ENCODE assay signal across 20 cellular contexts in the genomic region with DNA sequence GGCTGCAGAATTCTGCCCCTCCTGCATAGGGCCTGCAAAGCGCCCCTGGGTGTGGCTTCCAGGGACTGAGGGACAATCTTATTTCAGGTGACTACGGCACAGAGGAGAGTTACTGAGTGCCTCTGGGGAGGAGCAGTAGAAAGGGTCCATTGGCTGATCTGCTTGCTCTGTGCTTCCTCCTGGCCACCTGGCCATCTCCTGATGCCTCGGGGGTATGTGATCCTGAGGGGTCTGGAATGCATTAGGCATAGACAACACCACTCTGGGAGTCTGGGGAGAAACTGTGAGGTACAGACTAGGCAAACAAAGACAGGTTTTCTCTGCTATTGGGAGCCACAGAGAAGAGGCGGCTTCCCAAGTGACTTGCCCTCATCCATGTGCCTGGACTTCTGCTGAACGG. TPM values are rescaled to one million over a fixed set of nuclear protein-coding genes. Genes with fewer than 3 reads are reported as not detected.
DNase-seq lines count a peak whose midpoint lies in the region; FAIRE-seq and TF ChIP-seq lines count a peak whose summit lies in the region.
"Had no signal": no experiment of that assay in that cellular context is flagged by ENCODE, and none has a peak within 500 bp of the region (broad histone marks: within the 10 kb centered on the region; RNA-seq: fewer than 3 reads in every experiment).

No MANE protein-coding gene starts in this region.

- H3K27me3 ChIP-seq in cardiac muscle cell = no peaks in the 10 kb centered on the region
- H3K27me3 ChIP-seq: testis had no signal

- H3K36me3 Mint-ChIP-seq in type B pancreatic cell = no peaks in the 10 kb centered on the region
- H3K36me3 Mint-ChIP-seq: naive thymus-derived CD8-positive, alpha-beta T cell had no signal

- H3K4me1 Mint-ChIP-seq in type B pancreatic cell (ENCODE audit: unreplicated experiment) = peaks cover 15% of the 10 kb centered on the region

- peaks cover 4% of the 10 kb centered on the region for H3K27me3 Mint-ChIP-seq in type B pancreatic cell

- TF ChIP-seq CTCF in cardiac muscle cell (IDR thresholded peaks at IDR 0.05; ENCODE audit: low read depth, low read length) (no peak), type B pancreatic cell (conservative IDR thresholded peaks at IDR 0.05) (no peak)

- intact Hi-C loops in cardiac septum (cut with DNase I) = no loop called here

- H3K27ac ChIP-seq in cardiac muscle cell = peak overlapping the region; percentile 98
- peak overlapping the region; percentile 75 for H3K27ac ChIP-seq in cingulate gyrus (ENCODE audit: low read depth, low read length)
- H3K27ac ChIP-seq in mesodermal cell (ENCODE audit: low read depth, low read length, severe bottlenecking) = peak overlapping the region; percentile 75

- no peak for FAIRE-seq in urothelium cell line (lab: Jason Lieb, UNC)
- FAIRE-seq: A549, GM12878 had no signal

- H3K4me3 ChIP-seq in cardiac muscle cell = no peak overlapping the region
- H3K4me3 ChIP-seq in mesodermal cell (ENCODE audit: extremely low read depth, insufficient read depth, low read length, poor library complexity, severe bottlenecking) = peak overlapping the region; percentile 90
- H3K4me3 ChIP-seq: A549, GM12878 had no signal

- H3K9me3 Mint-ChIP-seq in type B pancreatic cell = no peaks in the 10 kb centered on the region
- H3K9me3 Mint-ChIP-seq: activated CD4-positive, alpha-beta T cell treated with anti-CD3 and anti-CD28 coated beads, Interleukin-2, amount 10 ng/mL, durations not matched to agents 24 days and 14 days; activated naive CD4-positive, alpha-beta T cell treated with anti-CD3 and anti-CD28 coated beads for 36 hours; dendritic cell treated with granulocyte-macrophage colony-stimulating factor and Interleukin-4, amounts not matched to agents 40 ng/mL and 50 ng/mL, for 4 days; naive thymus-derived CD8-positive, alpha-beta T cell had no signal

- H3K27ac Mint-ChIP-seq in type B pancreatic cell = no peak overlapping the region
- H3K27ac Mint-ChIP-seq: activated CD4-positive, alpha-beta T cell treated with anti-CD3 and anti-CD28 coated beads, Interleukin-2, amount 10 ng/mL, durations not matched to agents 24 days and 14 days; activated naive CD4-positive, alpha-beta T cell treated with anti-CD3 and anti-CD28 coated beads for 36 hours; dendritic cell treated with granulocyte-macrophage colony-stimulating factor and Interleukin-4, amounts not matched to agents 40 ng/mL and 50 ng/mL, for 4 days had no signal

- H3K4me1 ChIP-seq in cardiac muscle cell (ENCODE audit: low read depth) = peaks cover 16% of the 10 kb centered on the region
- peaks cover 19% of the 10 kb centered on the region for H3K4me1 ChIP-seq in mesodermal cell (ENCODE audit: control insufficient read depth, insufficient read depth, low read length, poor library complexity, severe bottlenecking)

- H3K9me3 ChIP-seq in cardiac muscle cell (ENCODE audit: low read depth) = no peaks in the 10 kb centered on the region
- no peaks in the 10 kb centered on the region for H3K9me3 ChIP-seq in mesodermal cell (ENCODE audit: control insufficient read depth, low read length)
- H3K9me3 ChIP-seq: A549, testis had no signal

- WGBS in mesodermal cell (ENCODE audit: insufficient coverage in 2 of 2), 2 experiments = 74 to 77% methylated on average over 4 to 5 of the region's 5 CpGs

- no peak for DNase-seq in cardiac muscle cell (ENCODE audit: low read depth in 1 of 2, low spot score in 1 of 2)
- no peak for DNase-seq in cardiac septum (ENCODE audit: low spot score)
- DNase-seq in type B pancreatic cell (ENCODE audit: extremely low spot score, unreplicated experiment) = no peak
- no peak for DNase-seq in NCI-H510A treated with DMSO at 0.1 percent for 48 hours (lab: John Stamatoyannopoulos, UW)
- no peak for DNase-seq in NCI-H2227 (lab: John Stamatoyannopoulos, UW; ENCODE audit: unreplicated experiment)
- no peak for DNase-seq in urothelium cell line (ENCODE audit: low spot score)
- DNase-seq: activated CD4-positive, alpha-beta T cell treated with anti-CD3 and anti-CD28 coated beads, Interleukin-2, amount 10 ng/mL, durations not matched to agents 24 days and 14 days; activated naive CD4-positive, alpha-beta T cell treated with anti-CD3 and anti-CD28 coated beads for 36 hours; activated T-cell treated with anti-CD3 and anti-CD28 coated beads for 4 hours; IMR-90; NCI-H1048; SHP77 treated with DMSO at 0.1 percent for 48 hours; stimulated activated CD4-positive, alpha-beta T cell treated with anti-CD3 and anti-CD28 coated beads, Interleukin-1b, Interleukin-23, amount 100 ng/mL, for 48 hours; testis had no signal

- peaks cover 19% of the 10 kb centered on the region for H3K36me3 ChIP-seq in cardiac muscle cell
- H3K36me3 ChIP-seq in mesodermal cell (ENCODE audit: control insufficient read depth, insufficient read depth, low read length) = peaks cover 53% of the 10 kb centered on the region

- peak overlapping the region; percentile 91 for H3K4me3 Mint-ChIP-seq in type B pancreatic cell
- H3K4me3 Mint-ChIP-seq: activated CD4-positive, alpha-beta T cell treated with anti-CD3 and anti-CD28 coated beads, Interleukin-2, amount 10 ng/mL, durations not matched to agents 24 days and 14 days; activated naive CD4-positive, alpha-beta T cell treated with anti-CD3 and anti-CD28 coated beads for 36 hours; dendritic cell treated with granulocyte-macrophage colony-stimulating factor and Interleukin-4, amounts not matched to agents 40 ng/mL and 50 ng/mL, for 4 days had no signal

RNA-seq across cellular contexts. Expression of gene KCTD15, which starts 2.8 kb away (rescaled TPM):
- total RNA-seq in cardiac muscle cell = 136 and 161 TPM in 2 replicates
- 17.1 and 21.9 TPM in 2 replicates for polyA plus RNA-seq in cardiac muscle cell
- 20.2 TPM for total RNA-seq in cardiac septum
- polyA plus RNA-seq in mesodermal cell (2013, experiment 1 of 2) = 53.3 TPM
- 42.2 TPM for polyA plus RNA-seq in mesodermal cell (2013, experiment 2 of 2)
- 18.1 and 53.2 TPM in 2 replicates for total RNA-seq in type B pancreatic cell (ENCODE audit: low replicate concordance)
- total RNA-seq: GM12878 had no signal
- polyA plus RNA-seq: GM12878; naive thymus-derived CD8-positive, alpha-beta T cell had no signal
